In genomic region chr19:35314858-35315470, GRCh38 we compare ENCODE assay signal across 1 cellular context.
TF ChIP-seq lines count a peak whose summit lies in the region.

No MANE protein-coding gene starts in this region.

TF ChIP-seq in WTC11, 78 proteins besides CTCF, POLR2A, EP300 and RAD21 (continued from another document):
- TF ChIP-seq TP53 (CRISPR knock-in tag; IDR thresholded peaks at IDR 0.05) (no peak), ZNF219 (CRISPR knock-in tag; IDR thresholded peaks at IDR 0.05; ENCODE audit: borderline replicate concordance) (no peak)
